12 cellular contexts compared by ENCODE assay signal in genomic region chr19:27774337-27774736, GRCh38.
A peak's percentile ranks its signal among the peaks of the same experiment; 100 is the strongest.
DNase-seq lines count a peak whose midpoint lies in the region; ATAC-seq and TF ChIP-seq lines count a peak whose summit lies in the region.
"Had no signal": no experiment of that assay in that cellular context is flagged by ENCODE, and none has a peak within 500 bp of the region (broad histone marks: within the 10 kb centered on the region; RNA-seq: fewer than 3 reads in every experiment).

No MANE protein-coding gene starts in this region.

- H3K36me3 ChIP-seq in mesendoderm (ENCODE audit: control insufficient read depth, insufficient read depth, low read length) (peaks cover 5% of the 10 kb centered on the region), testis (ENCODE audit: low read depth, missing control alignments) (no peaks in the 10 kb centered on the region)

- no peak overlapping the region for H2BK15ac ChIP-seq in mesendoderm (replicated peaks; ENCODE audit: low read depth)

- no peak overlapping the region for H4K5ac ChIP-seq in mesendoderm (ENCODE audit: low read length)

- H3K9ac ChIP-seq in mesendoderm (ENCODE audit: low read length): no peak overlapping the region

- H3K9me3 ChIP-seq in testis: no peaks in the 10 kb centered on the region

- no peaks in the 10 kb centered on the region for H3K79me2 ChIP-seq in mesendoderm (ENCODE audit: control insufficient read depth, insufficient read depth, low read length)

- intact Hi-C loops in testis (cut with DNase I; ENCODE audit: low total_unique reads): no loop called here

- no peak overlapping the region for H4K8ac ChIP-seq in mesendoderm (ENCODE audit: low read depth, low read length)

- TF ChIP-seq CTCF in astrocyte of the spinal cord (IDR thresholded peaks at IDR 0.05; ENCODE audit: low read depth, low read length) (peak; percentile 44), testis (IDR thresholded peaks at IDR 0.05) (no peak)

- no peak overlapping the region for H2BK120ac ChIP-seq in mesendoderm (ENCODE audit: low read depth, low read length)

- TF ChIP-seq POLR2A in testis (IDR thresholded peaks at IDR 0.05): no peak

- H3K4ac ChIP-seq in mesendoderm (ENCODE audit: low read depth, low read length): no peak overlapping the region

- H3K4me2 ChIP-seq in mesendoderm (ENCODE audit: low read length): no peak overlapping the region

- H3K56ac ChIP-seq in mesendoderm (ENCODE audit: low read length): no peak overlapping the region

- H3K4me3 ChIP-seq in astrocyte of the spinal cord (ENCODE audit: low read depth, low read length) (no peak overlapping the region), mesendoderm (ENCODE audit: low read length) (no peak overlapping the region), testis (no peak overlapping the region)
- H3K4me3 ChIP-seq: left lung had no signal

- CTCF ChIA-PET in HEK293T (lab: Yijun Ruan, JAX): no interaction called here

- H3K27ac ChIP-seq in mesendoderm (ENCODE audit: low read depth, low read length) (no peak overlapping the region), testis (no peak overlapping the region)
- H3K27ac ChIP-seq: left lung had no signal

- H3K79me1 ChIP-seq in mesendoderm (ENCODE audit: low read length): peaks cover 4% of the 10 kb centered on the region

- no peak overlapping the region for H3K18ac ChIP-seq in mesendoderm (ENCODE audit: low read length)

- ATAC-seq in HG03571 (IDR thresholded peaks at IDR 0.05; ENCODE audit: unreplicated experiment): no peak
- ATAC-seq: left lung had no signal

- no peaks in the 10 kb centered on the region for H3K27me3 ChIP-seq in mesendoderm (ENCODE audit: insufficient read depth, low read length, poor library complexity)
- H3K27me3 ChIP-seq in testis: no peaks in the 10 kb centered on the region
- H3K27me3 ChIP-seq: left lung had no signal

- H3K23ac ChIP-seq in mesendoderm (ENCODE audit: low read length): no peak overlapping the region

- H3K4me1 ChIP-seq in mesendoderm (ENCODE audit: control insufficient read depth, low read depth, low read length) (no peaks in the 10 kb centered on the region), testis (no peaks in the 10 kb centered on the region)
- H3K4me1 ChIP-seq: left lung had no signal

- in situ Hi-C loops in astrocyte of the spinal cord (cut with HindIII; ENCODE audit: low sequenced_read_pairs): no loop called here

- no peak overlapping the region for H2BK5ac ChIP-seq in mesendoderm (ENCODE audit: low read length)

- H2AK5ac ChIP-seq in mesendoderm (ENCODE audit: low read length): no peak overlapping the region

- no CpG with 5 or more reads among the region's 10 CpGs for WGBS in mesendoderm (ENCODE audit: extremely low coverage, insufficient coverage, low lambda C conversion rate)
- WGBS in testis, 2 donors: 77 to 88% methylated on average over 10 of the region's 10 CpGs

- POLR2A ChIA-PET in HEK293T (lab: Yijun Ruan, JAX): no interaction called here

- DNase-seq in NCI-H82 (lab: John Stamatoyannopoulos, UW): peak; percentile 28
- no peak for DNase-seq in NCI-H82 treated with DMSO at 0.1 percent for 48 hours (lab: John Stamatoyannopoulos, UW; ENCODE audit: unreplicated experiment)
- peak; percentile 19 for DNase-seq in HEK293T (ENCODE audit: extremely low spot score)
- DNase-seq in astrocyte of the spinal cord (ENCODE audit: low read depth, low spot score): no peak
- peak; percentile 38 for DNase-seq in mesendoderm
- DNase-seq in AG08396 (ENCODE audit: low spot score): no peak
- DNase-seq in testis: no peak
- DNase-seq: left lung; NCI-H2107; Right ventricle myocardium superior; stimulated activated CD4-positive, alpha-beta T cell treated with anti-CD3 and anti-CD28 coated beads, Interleukin-4, amount 100 ng/mL, for 1 hour had no signal

TF ChIP-seq in HEK293T, 16 proteins besides CTCF, POLR2A, EP300 and RAD21:
- TF ChIP-seq ARNT (IDR thresholded peaks at IDR 0.05) (no peak), L3MBTL2 (conservative IDR thresholded peaks at IDR 0.05) (no peak), SP1 (IDR thresholded peaks at IDR 0.05) (no peak), FOXK2 (IDR thresholded peaks at IDR 0.05) (no peak), FOXM1 (IDR thresholded peaks at IDR 0.05; ENCODE audit: borderline replicate concordance) (no peak), TARDBP (IDR thresholded peaks at IDR 0.05) (no peak), PKNOX1 (IDR thresholded peaks at IDR 0.05) (no peak), ELF4 (IDR thresholded peaks at IDR 0.05) (no peak), ZNF384 (IDR thresholded peaks at IDR 0.05) (no peak), NFRKB (IDR thresholded peaks at IDR 0.05) (no peak)

Comparison
In these comparisons a context has a peak if more than half of its experiments do, and no peak if none do; other contexts are left out.
1. DNase-seq: peak in NCI-H82 (single experiment), HEK293T (single experiment) and mesendoderm (single experiment); none in NCI-H82 treated with DMSO at 0.1 percent for 48 hours (single experiment), astrocyte of the spinal cord (single experiment), AG08396 (single experiment) and testis (single experiment).